8 cellular contexts compared by ENCODE assay signal in the genomic region with DNA sequence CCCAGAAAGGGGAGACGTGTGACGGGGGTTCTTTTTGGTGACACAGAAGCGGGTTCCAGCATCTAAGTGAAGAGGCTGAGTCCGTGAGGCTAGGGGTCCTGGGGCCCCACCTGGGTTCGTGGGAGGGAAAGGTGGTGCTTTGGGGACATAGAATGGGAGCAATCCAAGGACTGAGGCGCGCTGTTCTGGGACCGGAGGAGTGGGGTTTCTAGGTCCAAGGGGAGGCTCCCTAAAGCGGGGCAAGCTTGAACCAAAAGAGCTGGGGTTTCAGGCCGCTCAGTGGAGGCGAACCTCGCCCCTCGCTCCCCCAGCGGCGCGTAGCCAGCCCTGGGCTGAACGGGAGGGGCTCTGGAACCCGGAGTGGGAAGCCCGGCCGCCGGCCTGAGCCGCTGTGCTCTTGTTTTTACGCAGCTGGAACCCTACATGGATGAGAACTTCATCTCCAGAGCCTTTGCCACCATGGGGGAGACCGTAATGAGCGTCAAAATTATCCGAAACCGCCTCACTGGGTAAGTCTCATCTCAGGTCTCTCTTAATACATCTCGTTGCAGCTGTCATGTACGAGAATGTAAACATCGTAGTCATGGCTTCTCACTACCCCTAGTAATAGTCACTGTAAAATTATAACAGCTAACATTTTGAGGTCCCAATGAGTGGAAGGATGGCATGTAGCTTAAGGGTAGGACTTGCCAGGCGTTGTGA. TPM values are rescaled to one million over a fixed set of nuclear protein-coding genes. Genes with fewer than 3 reads are reported as not detected.
DNase-seq lines count a peak whose midpoint lies in the region; ATAC-seq, FAIRE-seq and TF ChIP-seq lines count a peak whose summit lies in the region.

No MANE protein-coding gene starts in this region.

- no peaks in the 10 kb centered on the region for H3K9me3 Mint-ChIP-seq in CD4-positive, CD25-positive, alpha-beta regulatory T cell

- H3K27ac Mint-ChIP-seq in CD4-positive, CD25-positive, alpha-beta regulatory T cell = peak overlapping the region; percentile 96 to 99 (median 98)

- intact Hi-C loops in sigmoid colon (cut with DNase I) = loop anchor here (1.0 to 2.0 kb wide), 2 partner anchors 28 to 35 kb away; no protein-coding TSS in a partner anchor

- H3K27me3 Mint-ChIP-seq in CD4-positive, CD25-positive, alpha-beta regulatory T cell = no peaks in the 10 kb centered on the region

- no peaks in the 10 kb centered on the region for H3K9me3 ChIP-seq in CD4-positive, CD25-positive, alpha-beta regulatory T cell (ENCODE audit: control insufficient read depth in 2 of 2, low read length in 2 of 2)
- H3K9me3 ChIP-seq in iPS-18a (ENCODE audit: control insufficient read depth, low read depth, low read length) (no peaks in the 10 kb centered on the region), sigmoid colon (no peaks in the 10 kb centered on the region)

- peaks cover 4 to 34% (median 18%) of the 10 kb centered on the region in 4 donors for H3K4me1 Mint-ChIP-seq in CD4-positive, CD25-positive, alpha-beta regulatory T cell

- ATAC-seq in CD4-positive, CD25-positive, alpha-beta regulatory T cell (ENCODE audit: low read depth in 2 of 2) = peak in 1 of 2 donors; percentile 0
- ATAC-seq in GM18868 (IDR thresholded peaks at IDR 0.05; ENCODE audit: unreplicated experiment) (peak; percentile 28), HG03108 (IDR thresholded peaks at IDR 0.05; ENCODE audit: unreplicated experiment) (peak; percentile 11)

- peak overlapping the region; percentile 95 to 99 (median 97) for H3K4me3 Mint-ChIP-seq in CD4-positive, CD25-positive, alpha-beta regulatory T cell

- no peak for FAIRE-seq in RCC 7860 (lab: Jason Lieb, UNC)

- H3K27ac ChIP-seq in CD4-positive, CD25-positive, alpha-beta regulatory T cell (ENCODE audit: insufficient read depth, low read length, poor library complexity, severe bottlenecking) = peak overlapping the region; percentile 79
- peak overlapping the region; percentile 6 for H3K27ac ChIP-seq in iPS-18a (ENCODE audit: low read length)
- peak overlapping the region; percentile 77 to 89 (median 84) for H3K27ac ChIP-seq in sigmoid colon

- in situ Hi-C loops in T47D (cut with HindIII; ENCODE audit: low pct_unique_long_range_greater_than_20kb, low sequenced_read_pairs) = no loop called here

- no peaks in the 10 kb centered on the region for H3K27me3 ChIP-seq in CD4-positive, CD25-positive, alpha-beta regulatory T cell (ENCODE audit: control insufficient read depth, insufficient read depth, low read length)
- H3K27me3 ChIP-seq in iPS-18a (ENCODE audit: control insufficient read depth, insufficient read depth, low read length) = no peaks in the 10 kb centered on the region
- no peaks in the 10 kb centered on the region for H3K27me3 ChIP-seq in sigmoid colon

- 1% methylated on average over 31 of the region's 31 CpGs for WGBS in sigmoid colon, 2 donors

- no peak for TF ChIP-seq CTCF in sigmoid colon (IDR thresholded peaks at IDR 0.05)

- peak in 2 of 3 donors; percentile 33 to 51 for DNase-seq in CD4-positive, CD25-positive, alpha-beta regulatory T cell
- peak; percentile 40 for DNase-seq in RCC 7860 (ENCODE audit: low spot score)
- peak; percentile 12 to 26 for DNase-seq in T47D (ENCODE audit: low read depth in 1 of 2, low spot score in 1 of 2)
- DNase-seq in sigmoid colon = peak; percentile 69
- DNase-seq in GOT3 (lab: John Stamatoyannopoulos, UW) = no peak

- TF ChIP-seq POLR2A in sigmoid colon (IDR thresholded peaks at IDR 0.05) = no peak

- peaks cover 12% of the 10 kb centered on the region for H3K4me1 ChIP-seq in CD4-positive, CD25-positive, alpha-beta regulatory T cell (ENCODE audit: control insufficient read depth, insufficient read depth, low read length, poor library complexity, severe bottlenecking)
- H3K4me1 ChIP-seq in iPS-18a (ENCODE audit: control insufficient read depth, low read depth, low read length) (peaks cover 4% of the 10 kb centered on the region), sigmoid colon (peaks cover 0 to 20% (median 5%) of the 10 kb centered on the region in 4 donors)

- peaks cover 4% of the 10 kb centered on the region for H3K36me3 Mint-ChIP-seq in CD4-positive, CD25-positive, alpha-beta regulatory T cell

- peaks cover 14% of the 10 kb centered on the region for H3K36me3 ChIP-seq in CD4-positive, CD25-positive, alpha-beta regulatory T cell (ENCODE audit: control insufficient read depth, insufficient read depth, low read length)
- H3K36me3 ChIP-seq in iPS-18a (ENCODE audit: control insufficient read depth, low read depth, low read length) = peaks cover 7% of the 10 kb centered on the region
- peaks cover 0 to 35% (median 8%) of the 10 kb centered on the region in 4 donors for H3K36me3 ChIP-seq in sigmoid colon

- H3K4me3 ChIP-seq in CD4-positive, CD25-positive, alpha-beta regulatory T cell (ENCODE audit: low read depth, low read length) = peak overlapping the region; percentile 91
- H3K4me3 ChIP-seq in iPS-18a (ENCODE audit: low read length) (peak overlapping the region; percentile 95), sigmoid colon (peak overlapping the region; percentile 69 to 83 (median 76))

- peak overlapping the region; percentile 85 for H3K9ac ChIP-seq in iPS-18a (ENCODE audit: low read length)

- TF ChIP-seq EP300 in sigmoid colon (IDR thresholded peaks at IDR 0.05) = no peak

RNA-seq across cellular contexts. Expression of gene TRNAU1AP, which starts 0.5 kb away (rescaled TPM):
- 29.8 TPM for total RNA-seq in CD4-positive, CD25-positive, alpha-beta regulatory T cell
- 10 to 100 TPM; 28.9 to 48.2 (median 39.4) TPM for polyA plus RNA-seq in CD4-positive, CD25-positive, alpha-beta regulatory T cell
- 10 to 100 TPM; 20.0 to 36.5 (median 29.9) TPM for total RNA-seq in sigmoid colon
- polyA plus RNA-seq in sigmoid colon = 10 to 100 TPM; 14.1 to 27.6 (median 19.5) TPM

RNA-seq across cellular contexts. Expression of gene RAB42, which starts 38.7 kb away (rescaled TPM):
- not detected for total RNA-seq in CD4-positive, CD25-positive, alpha-beta regulatory T cell
- not detected for polyA plus RNA-seq in CD4-positive, CD25-positive, alpha-beta regulatory T cell
- total RNA-seq in sigmoid colon = 1 to 10 TPM in 3 of 4 donors, under 1 TPM in 1; 0.68 to 3.2 (median 2.1) TPM
- polyA plus RNA-seq in sigmoid colon = 10 to 100 TPM in 1 of 3 donors, 1 to 10 TPM in 2; 3.4 to 19.0 (median 3.6) TPM

RNA-seq across cellular contexts. Expression of gene RCC1, which starts 47.5 kb away (rescaled TPM):
- 9.7 TPM for total RNA-seq in CD4-positive, CD25-positive, alpha-beta regulatory T cell
- 10 to 100 TPM in 3 of 4 donors, 1 to 10 TPM in 1; 8.2 to 16.4 (median 12.6) TPM for polyA plus RNA-seq in CD4-positive, CD25-positive, alpha-beta regulatory T cell
- 10 to 100 TPM in 3 of 4 donors, 1 to 10 TPM in 1; 8.9 to 18.8 (median 10.8) TPM for total RNA-seq in sigmoid colon
- polyA plus RNA-seq in sigmoid colon = 10 to 100 TPM; 25.2 to 64.2 (median 26.8) TPM

Comparison
In these comparisons a context has a peak if more than half of its experiments do, and no peak if none do; other contexts are left out.
1. H3K27ac ChIP-seq: peak in every context shown above with its lines; median percentile 84 in sigmoid colon; 79 in CD4-positive, CD25-positive, alpha-beta regulatory T cell; 6 in iPS-18a.